ENCODE assay signal across 8 cellular contexts in the genomic region with DNA sequence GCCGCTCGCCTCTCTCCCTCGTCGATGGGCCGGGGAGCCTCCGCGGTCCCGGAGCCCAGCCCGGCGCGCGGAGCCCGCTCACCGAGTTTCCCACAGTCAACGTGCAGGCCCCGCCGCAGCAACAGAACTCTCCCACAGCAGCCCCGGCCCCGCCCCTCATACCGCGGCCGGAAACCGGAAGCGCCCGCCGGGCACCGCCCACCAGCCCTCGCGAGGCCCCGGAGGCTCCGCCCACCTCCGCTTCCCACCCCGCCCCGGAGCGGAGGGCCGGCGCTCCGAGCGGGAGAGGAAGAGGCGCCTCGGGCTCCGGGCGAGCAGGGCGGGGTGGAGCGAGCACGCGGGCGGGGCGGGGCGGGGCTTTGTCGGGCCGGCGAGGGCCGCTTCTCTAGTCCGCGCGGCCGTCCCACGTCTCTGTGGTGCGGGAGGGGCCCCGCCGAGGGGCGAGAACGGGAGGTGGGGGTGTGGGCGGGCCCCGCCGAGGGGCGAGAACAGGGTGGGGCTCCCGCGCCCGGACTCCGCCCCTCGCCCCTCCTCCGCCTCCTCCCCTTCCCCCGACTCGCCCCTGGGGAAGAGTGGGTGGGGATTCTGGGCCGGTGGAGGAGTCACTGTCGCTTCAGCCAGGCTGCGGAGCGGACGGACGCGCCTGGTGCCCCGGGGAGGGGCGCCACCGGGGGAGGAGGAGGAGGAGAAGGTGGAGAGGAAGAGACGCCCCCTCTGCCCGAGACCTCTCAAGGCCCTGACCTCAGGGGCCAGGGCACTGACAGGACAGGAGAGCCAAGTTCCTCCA. TPM values are rescaled to one million over a fixed set of nuclear protein-coding genes. Genes with fewer than 3 reads are reported as not detected.
A peak's percentile ranks its signal among the peaks of the same experiment; 100 is the strongest.
DNase-seq lines count a peak whose midpoint lies in the region; ATAC-seq and TF ChIP-seq lines count a peak whose summit lies in the region.

A gene (plus strand): TSS at position 605 of the 787 bp plus-strand sequence. CDS start 411 bp downstream, outside the sequence.
A gene (minus strand): TSS at position 136 of the 787 bp plus-strand sequence. CDS start 1,143 bp downstream, outside the sequence.

- H3K4me3 ChIP-seq in Caco-2 (ENCODE audit: low read depth, low read length) (peak within 1 kb of the TSS; percentile 49), HUES48 (ENCODE audit: low read depth, low read length) (peak within 1 kb of the TSS; percentile 78), OCI-LY7 (ENCODE audit: low read depth, low read length, poor library complexity, severe bottlenecking) (peak within 1 kb of the TSS; percentile 85)

- no peaks in the 10 kb centered on the region for H3K4me1 Mint-ChIP-seq in Caco-2 (ENCODE audit: low read depth, unreplicated experiment)

- H3K9me3 ChIP-seq in Caco-2 (no peaks in the 10 kb centered on the region), HUES48 (ENCODE audit: control insufficient read depth, insufficient read depth, low read length) (peaks cover 36% of the 10 kb centered on the region), OCI-LY7 (ENCODE audit: low read length) (no peaks in the 10 kb centered on the region)

- H3K36me3 Mint-ChIP-seq in Caco-2 (ENCODE audit: insufficient read depth, unreplicated experiment): peaks cover 35% of the 10 kb centered on the region

- H3K27ac ChIP-seq in HUES48 (ENCODE audit: low read depth, low read length) (peak within 1 kb of the TSS; percentile 82), OCI-LY7 (ENCODE audit: low read depth, low read length, poor library complexity, severe bottlenecking) (peak within 1 kb of the TSS; percentile 76), epithelial cell of prostate (peak within 1 kb of the TSS; percentile 92)

- no peaks in the 10 kb centered on the region for H3K9me3 Mint-ChIP-seq in Caco-2 (ENCODE audit: unreplicated experiment)

- CTCF ChIA-PET in Caco-2 (lab: Charles Lee): interaction anchor here (0.6 kb wide), 2 partner anchors 37 to 56 kb away, joined by 3 to 4 read pairs; no protein-coding TSS in a partner anchor
- CTCF ChIA-PET in OCI-LY7 (lab: Charles Lee; ENCODE audit: unreplicated experiment): interaction anchor here (0.5 kb wide), 1 partner anchor 17 kb away, joined by 4 read pairs; no protein-coding TSS in a partner anchor

- peak within 1 kb of the TSS; percentile 93 for H3K4me2 ChIP-seq in OCI-LY7 (ENCODE audit: low read length)

- DNase-seq in Caco-2 (peak; percentile 89 to 92), OCI-LY7 (ENCODE audit: low spot score) (peak; percentile 88), activated T-cell treated with anti-CD3 and anti-CD28 coated beads for 24 hours (ENCODE audit: low read depth) (peak; percentile 80), epithelial cell of prostate (ENCODE audit: low read depth, low spot score) (no peak), mucosa of gallbladder (ENCODE audit: low spot score) (peak; percentile 88)
- peak; percentile 72 to 77 for DNase-seq in stimulated activated CD8-positive, alpha-beta memory T cell treated with anti-CD3 and anti-CD28 coated beads, Interleukin-4, amount 100 ng/mL, for 1 hour (ENCODE audit: low read depth in 2 of 2, low spot score in 1 of 2)

- H3K27ac Mint-ChIP-seq in Caco-2 (ENCODE audit: unreplicated experiment): peak within 1 kb of the TSS; percentile 70

- H3K36me3 ChIP-seq in Caco-2 (ENCODE audit: control insufficient read depth, insufficient read depth, low read length) (no peaks in the 10 kb centered on the region), HUES48 (ENCODE audit: control insufficient read depth, insufficient read depth, low read length) (peaks cover 24% of the 10 kb centered on the region), OCI-LY7 (ENCODE audit: insufficient read depth, low read length) (peaks cover 29% of the 10 kb centered on the region)

- peak within 1 kb of the TSS; percentile 22 for H3K9ac ChIP-seq in HUES48 (ENCODE audit: low read depth, low read length)

- TF ChIP-seq CTCF in Caco-2 (IDR thresholded peaks at IDR 0.05; ENCODE audit: insufficient read depth in 1 of 2, low read depth in 1 of 2, low read length in 1 of 2, severe bottlenecking in 1 of 2, unreplicated experiment in 1 of 2) (no peak), OCI-LY7 (conservative IDR thresholded peaks at IDR 0.05; ENCODE audit: low read length) (no peak)

- H3K9me2 ChIP-seq in OCI-LY7 (ENCODE audit: insufficient read depth, low read length): no peaks in the 10 kb centered on the region

- H3K4me3 Mint-ChIP-seq in Caco-2 (ENCODE audit: unreplicated experiment): peak within 1 kb of the TSS; percentile 79

- BruUV-seq in Caco-2 (replicated peaks; lab: Mats Ljungman, UMichigan): no TSS peak
- no TSS peak for BruUV-seq in OCI-LY7 (replicated peaks; lab: Mats Ljungman, UMichigan)

- H3K79me2 ChIP-seq in OCI-LY7 (ENCODE audit: insufficient read depth, low read depth, low read length): peaks cover 22% of the 10 kb centered on the region; the same call in 1 of the 2 replicates

- POLR2A ChIA-PET in Caco-2 (lab: Charles Lee) (no interaction called here), OCI-LY7 (lab: Charles Lee) (interaction anchor here (0.6 kb wide), 2 partner anchors 184 to 785 kb away, joined by 3 to 4 read pairs; no protein-coding TSS in a partner anchor)

- no peaks in the 10 kb centered on the region for H3K27me3 Mint-ChIP-seq in Caco-2 (ENCODE audit: insufficient read depth, unreplicated experiment)

- H4K20me1 ChIP-seq in OCI-LY7 (ENCODE audit: insufficient read depth, low read length): no peaks in the 10 kb centered on the region

- peak; percentile 54 for ATAC-seq in GM21381 (IDR thresholded peaks at IDR 0.05; ENCODE audit: unreplicated experiment)

- H3K27me3 ChIP-seq in Caco-2 (replicated peaks; ENCODE audit: control insufficient read depth, insufficient read depth, low read length) (no peaks in the 10 kb centered on the region), HUES48 (ENCODE audit: control insufficient read depth, insufficient read depth, low read length) (no peaks in the 10 kb centered on the region)

- intact Hi-C loops in Caco-2 (cut with micrococcal nuclease; ENCODE audit: unreplicated experiment): loop anchor here (5.0 kb wide), 1 partner anchor 68 kb away; a partner anchor contains a TSS
- intact Hi-C loops in OCI-LY7 (cut with micrococcal nuclease; ENCODE audit: unreplicated experiment): no loop called here

- 0 out of 2 replicates have a peak within 1 kb of the TSS, but pooled peaks have one; percentile 9 for H2AFZ ChIP-seq in OCI-LY7 (ENCODE audit: low read length)

- peaks cover 14% of the 10 kb centered on the region for H3K4me1 ChIP-seq in Caco-2
- peaks cover 11% of the 10 kb centered on the region for H3K4me1 ChIP-seq in HUES48 (ENCODE audit: control insufficient read depth, insufficient read depth, low read length)
- peaks cover 50% of the 10 kb centered on the region for H3K4me1 ChIP-seq in OCI-LY7 (ENCODE audit: insufficient read depth, low read length, poor library complexity, severe bottlenecking)

RNA-seq across cellular contexts. Expression of the first gene that starts in this region (rescaled TPM):
- total RNA-seq in Caco-2 (2022): 4.3 and 4.5 TPM in 2 replicates
- 2.7 and 6.9 TPM in 2 replicates for total RNA-seq in OCI-LY7 (2014; rRNA removed; shearing (Covaris generic))
- total RNA-seq in OCI-LY7 (2022): 8.8 TPM in 2 replicates
- 18.6 TPM for total RNA-seq in mucosa of gallbladder

RNA-seq across cellular contexts. Expression of the second gene that starts in this region (rescaled TPM):
- total RNA-seq in Caco-2 (2022) (232 and 234 TPM in 2 replicates), OCI-LY7 (2022) (69.3 and 72.0 TPM in 2 replicates), mucosa of gallbladder (221 TPM)
- 43.0 and 47.0 TPM in 2 replicates for total RNA-seq in OCI-LY7 (2014; rRNA removed; shearing (Covaris generic))
